Comparison of ENCODE assay signal across 10 cellular contexts in genomic region chr2:27446057-27446456, GRCh38. TPM values are rescaled to one million over a fixed set of nuclear protein-coding genes. Genes with fewer than 3 reads are reported as not detected.
DNase-seq lines count a peak whose midpoint lies in the region; ATAC-seq and TF ChIP-seq lines count a peak whose summit lies in the region.
"Had no signal": no experiment of that assay in that cellular context is flagged by ENCODE, and none has a peak within 500 bp of the region (broad histone marks: within the 10 kb centered on the region; RNA-seq: fewer than 3 reads in every experiment).

No MANE protein-coding gene starts in this region.

- POLR2A ChIA-PET in WTC11 (lab: Charles Lee): interaction anchor here (1.2 kb wide), 1 partner anchor 17 kb away, joined by 3 read pairs; no protein-coding TSS in a partner anchor

- no peak for TF ChIP-seq CTCF in WTC11 (IDR thresholded peaks at IDR 0.05)

- H3K9me3 Mint-ChIP-seq in WTC11: no peaks in the 10 kb centered on the region

- peak overlapping the region; percentile 83 for H3K27ac Mint-ChIP-seq in WTC11
- H3K27ac Mint-ChIP-seq: B cell had no signal

- CTCF ChIA-PET in WTC11 (lab: Charles Lee): interaction anchor here (1.1 to 1.4 kb wide), 2 partner anchors 17 to 76 kb away, joined by 3 read pairs; partner anchors contain the start of gene NRBP1

- ATAC-seq in WTC11: no peak
- peak; percentile 80 for ATAC-seq in left colon
- no peak for ATAC-seq in GM18517 (IDR thresholded peaks at IDR 0.05; ENCODE audit: unreplicated experiment)
- ATAC-seq in HG03442 (IDR thresholded peaks at IDR 0.05; ENCODE audit: unreplicated experiment): no peak
- ATAC-seq: SK-N-SH treated with all-trans-retinoic acid at 6 μM for 48 hours had no signal

- peaks cover 10% of the 10 kb centered on the region for H3K36me3 Mint-ChIP-seq in WTC11

- no peak overlapping the region for H3K4me3 Mint-ChIP-seq in WTC11
- H3K4me3 Mint-ChIP-seq: B cell had no signal

- H3K4me1 Mint-ChIP-seq in WTC11: peaks cover 14% of the 10 kb centered on the region

- intact Hi-C loops in left colon (cut with DNase I, micrococcal nuclease): no loop called here

- peak; percentile 14 for DNase-seq in stimulated activated CD4-positive, alpha-beta T cell treated with anti-CD3 and anti-CD28 coated beads, Interleukin-15, amount 100 ng/mL, for 24 hours
- DNase-seq in stimulated activated CD4-positive, alpha-beta T cell treated with anti-CD3 and anti-CD28 coated beads, Interleukin-4, amount 100 ng/mL, for 24 hours: no peak
- DNase-seq in WTC11 (ENCODE audit: low spot score): no peak
- DNase-seq in left colon: peak; percentile 72 to 93
- peak; percentile 79 for DNase-seq in ureter (ENCODE audit: low spot score)
- DNase-seq in cerebellar nuclear complex (lab: John Stamatoyannopoulos, UW): no peak

- no peaks in the 10 kb centered on the region for H3K27me3 Mint-ChIP-seq in WTC11 (ENCODE audit: low read depth)
- H3K27me3 Mint-ChIP-seq: B cell had no signal

TF ChIP-seq in WTC11, 78 proteins besides CTCF, POLR2A, EP300 and RAD21:
- no peak for TF ChIP-seq STAT6 (CRISPR knock-in tag; conservative IDR thresholded peaks at IDR 0.05; ENCODE audit: low read depth)
- no peak for TF ChIP-seq JUN (CRISPR knock-in tag; IDR thresholded peaks at IDR 0.05)
- TF ChIP-seq USF2 (CRISPR knock-in tag; IDR thresholded peaks at IDR 0.05): no peak

RNA-seq across cellular contexts. Expression of gene KRTCAP3, which starts 3.9 kb away (rescaled TPM):
- total RNA-seq in WTC11 (2021) (41.9 to 50.0 TPM (median 49.2 TPM) in 3 replicates), left colon (100 to 1,000 TPM in 1 of 2 donors, 10 to 100 TPM in 1; 90.0 to 104 TPM), ureter (52.9 TPM)

RNA-seq across cellular contexts. Expression of gene NRBP1, which starts 17.6 kb away (rescaled TPM):
- total RNA-seq in WTC11 (2021) (108 to 110 TPM (median 108 TPM) in 3 replicates), left colon (10 to 100 TPM; 72.2 to 85.8 TPM), ureter (71.7 TPM)

RNA-seq across cellular contexts. Expression of gene PPM1G, which starts 36.7 kb away (rescaled TPM):
- total RNA-seq in WTC11 (2021): 140 to 193 TPM (median 147 TPM) in 3 replicates
- 10 to 100 TPM; 50.9 to 73.4 TPM for total RNA-seq in left colon
- 61.7 TPM for total RNA-seq in ureter

RNA-seq across cellular contexts. Expression of gene IFT172, which starts 43.5 kb away (rescaled TPM):
- total RNA-seq in WTC11 (2021) (19.8 to 25.3 TPM (median 22.7 TPM) in 3 replicates), left colon (10 to 100 TPM; 80.2 to 82.5 TPM), ureter (40.4 TPM)

RNA-seq across cellular contexts. Expression of gene FNDC4, which starts 48.9 kb away (rescaled TPM):
- 12.5 to 14.1 TPM (median 13.0 TPM) in 3 replicates for total RNA-seq in WTC11 (2021)
- total RNA-seq in left colon: 1 to 10 TPM in 1 of 2 donors, under 1 TPM in 1; 0.73 to 1.4 TPM
- 3.7 TPM for total RNA-seq in ureter
- total RNA-seq: B cell had no signal

Comparison
In these comparisons a context has a peak if more than half of its experiments do, and no peak if none do; other contexts are left out.
1. DNase-seq: peak in stimulated activated CD4-positive, alpha-beta T cell treated with anti-CD3 and anti-CD28 coated beads, Interleukin-15, amount 100 ng/mL, for 24 hours (single experiment), left colon (2 of 2) and ureter (single experiment); none in stimulated activated CD4-positive, alpha-beta T cell treated with anti-CD3 and anti-CD28 coated beads, Interleukin-4, amount 100 ng/mL, for 24 hours (single experiment), WTC11 (single experiment) and cerebellar nuclear complex (0 of 2).